In genomic region chr16:376817-377418, GRCh38 we compare ENCODE assay signal across 35 cellular contexts.
"Had no signal": no experiment of that assay in that cellular context is flagged by ENCODE, and none has a peak within 500 bp of the region (broad histone marks: within the 10 kb centered on the region; RNA-seq: fewer than 3 reads in every experiment).

No MANE protein-coding gene starts in this region.

- H3K27ac Mint-ChIP-seq: activated CD4-positive, alpha-beta memory T cell treated with anti-CD3 and anti-CD28 coated beads for 36 hours; activated naive CD8-positive, alpha-beta T cell treated with anti-CD3 and anti-CD28 coated beads for 36 hours; activated T-cell treated with anti-CD3 and anti-CD28 coated beads, Interleukin-2, amount 50 U/mL, for 72 hours; activated T-helper 17 cell treated with anti-CD3 and anti-CD28 coated beads, Interleukin-2, amount 50 U/mL, for 72 hours; T-helper 2 cell treated with Interferon-gamma antibody and Interleukin-4, amounts not matched to agents 5 μg/mL and 100 μg/mL, for 36 hours had no signal

- H3K27me3 Mint-ChIP-seq: activated CD4-positive, alpha-beta memory T cell treated with anti-CD3 and anti-CD28 coated beads for 36 hours; activated naive CD8-positive, alpha-beta T cell treated with anti-CD3 and anti-CD28 coated beads for 36 hours; activated T-helper 17 cell treated with anti-CD3 and anti-CD28 coated beads, Interleukin-2, amount 50 U/mL, for 72 hours; central memory CD8-positive, alpha-beta T cell had no signal

- H3K27me3 ChIP-seq: ascending aorta, cardiac muscle cell, Peyer's patch, SJCRH30 had no signal

- FAIRE-seq: TTC549 had no signal

- H3K4me1 Mint-ChIP-seq: activated T-helper 17 cell treated with anti-CD3 and anti-CD28 coated beads, Interleukin-2, amount 50 U/mL, for 72 hours had no signal

- H3K9me3 ChIP-seq: ascending aorta, Peyer's patch, SJCRH30 had no signal

- ATAC-seq: activated CD4-positive, CD25-positive, alpha-beta regulatory T cell treated with anti-CD3 and anti-CD28 coated beads, Interleukin-2, amount 50 U/mL, for 24 hours; activated T-cell treated with anti-CD3 and anti-CD28 coated beads, Interleukin-2, amount 50 U/mL, for 72 hours; activated T-helper 17 cell treated with anti-CD3 and anti-CD28 coated beads, Interleukin-2, amount 50 U/mL, for 72 hours; PC-3; WTC11 had no signal

- H3K27ac ChIP-seq: ascending aorta, cardiac muscle cell, Peyer's patch, SJCRH30, SK-N-MC had no signal

- DNase-seq: activated CD4-positive, alpha-beta memory T cell treated with anti-CD3 and anti-CD28 coated beads for 36 hours; activated CD4-positive, alpha-beta T cell treated with anti-CD3 and anti-CD28 coated beads for 4 hours; activated CD4-positive, alpha-beta T cell treated with anti-CD3 and anti-CD28 coated beads, Interleukin-2, amount 50 U/mL, for 1 hour; activated effector memory CD4-positive, alpha-beta T cell treated with anti-CD3 and anti-CD28 coated beads, Interleukin-2, amount 50 U/mL, for 16 hours; activated naive CD4-positive, alpha-beta T cell; activated naive CD4-positive, alpha-beta T cell treated with anti-CD3 and anti-CD28 coated beads, Interleukin-2, amount 50 U/mL, for 16 hours; activated naive CD8-positive, alpha-beta T cell treated with anti-CD3 and anti-CD28 coated beads for 36 hours; activated T-cell treated with anti-CD3 and anti-CD28 coated beads, Interleukin-2, amount 50 U/mL, for 1 hour; activated T-cell treated with anti-CD3 and anti-CD28 coated beads, Interleukin-2, amount 50 U/mL, for 72 hours; amniotic stem cell; KG1; MM.1S; MV-4-11; NCI-H1092; NCI-H1436 treated with DMSO at 0.1 percent for 48 hours; NCI-H2029; NCI-H2171; NCI-H510A; NCI-H526; NCI-H748 treated with DMSO at 0.1 percent for 48 hours; NK-92 treated with Interleukin-12 subunit alpha and Interleukin-12 subunit beta, amount 100 ng/mL, for 24 hours; PC-3; Peyer's patch; RPMI8226; SHP77; SJCRH30 had no signal

- H3K4me3 Mint-ChIP-seq: activated CD4-positive, alpha-beta memory T cell treated with anti-CD3 and anti-CD28 coated beads for 36 hours; activated naive CD8-positive, alpha-beta T cell treated with anti-CD3 and anti-CD28 coated beads for 36 hours; activated T-cell treated with anti-CD3 and anti-CD28 coated beads, Interleukin-2, amount 50 U/mL, for 72 hours; activated T-helper 17 cell treated with anti-CD3 and anti-CD28 coated beads, Interleukin-2, amount 50 U/mL, for 72 hours; central memory CD8-positive, alpha-beta T cell; T-helper 2 cell treated with Interferon-gamma antibody and Interleukin-4, amounts not matched to agents 5 μg/mL and 100 μg/mL, for 36 hours; WTC11 had no signal

- H3K9me3 Mint-ChIP-seq: activated CD4-positive, alpha-beta memory T cell treated with anti-CD3 and anti-CD28 coated beads for 36 hours; activated naive CD8-positive, alpha-beta T cell treated with anti-CD3 and anti-CD28 coated beads for 36 hours; activated T-cell treated with anti-CD3 and anti-CD28 coated beads, Interleukin-2, amount 50 U/mL, for 72 hours; activated T-helper 17 cell treated with anti-CD3 and anti-CD28 coated beads, Interleukin-2, amount 50 U/mL, for 72 hours; central memory CD8-positive, alpha-beta T cell; T-helper 2 cell treated with Interferon-gamma antibody and Interleukin-4, amounts not matched to agents 5 μg/mL and 100 μg/mL, for 36 hours; WTC11 had no signal

- H3K4me3 ChIP-seq: ascending aorta, cardiac muscle cell, Peyer's patch, SJCRH30, SK-N-MC had no signal

- H3K4me1 ChIP-seq: SJCRH30 had no signal
